In genomic region chrX:16167181-16167580, GRCh38 we compare ENCODE assay signal across 19 cellular contexts. TPM values are rescaled to one million over a fixed set of nuclear protein-coding genes. Genes with fewer than 3 reads are reported as not detected.
DNase-seq lines count a peak whose midpoint lies in the region; ATAC-seq and TF ChIP-seq lines count a peak whose summit lies in the region.
"Had no signal": no experiment of that assay in that cellular context is flagged by ENCODE, and none has a peak within 500 bp of the region (broad histone marks: within the 10 kb centered on the region; RNA-seq: fewer than 3 reads in every experiment).

Gene MAGEB17, plus strand, starts transcription at chrX:16167481. Its CDS starts 2,902 bp downstream, at chrX:16170383.

- H3K9me3 ChIP-seq in endodermal cell (ENCODE audit: control insufficient read depth, low read length) (no peaks in the 10 kb centered on the region), neural progenitor cell (ENCODE audit: low read depth) (no peaks in the 10 kb centered on the region)
- H3K9me3 ChIP-seq: A549, Caco-2 had no signal

- H3K36me3 ChIP-seq in H7 (replicated peaks; ENCODE audit: control insufficient read depth, insufficient read depth, low read length) = peaks cover 11% of the 10 kb centered on the region
- peaks cover 48% of the 10 kb centered on the region for H3K36me3 ChIP-seq in endodermal cell (ENCODE audit: control insufficient read depth, insufficient read depth, low read length)
- no peaks in the 10 kb centered on the region for H3K36me3 ChIP-seq in neural progenitor cell
- H3K36me3 ChIP-seq: BLaER1 treated with 17β-estradiol and CSF1 and Interleukin-3, amounts not matched to agents 10 nM and 100 nM had no signal

- no peak within 1 kb of the TSS for H2AFZ ChIP-seq in neural progenitor cell (replicated peaks)

- 90% methylated on average over 4 of the region's 5 CpGs; no CpG with 5 or more reads in 1 of the 2 experiments for WGBS in endodermal cell (ENCODE audit: insufficient coverage in 1 of 2, insufficient read length in 1 of 2), 2 experiments

- H3K9ac ChIP-seq in endodermal cell (ENCODE audit: extremely low read depth, low read length, poor library complexity, severe bottlenecking) = no peak within 1 kb of the TSS
- no peak within 1 kb of the TSS for H3K9ac ChIP-seq in neural progenitor cell
- H3K9ac ChIP-seq: BLaER1 treated with 17β-estradiol and CSF1 and Interleukin-3, amounts not matched to agents 10 nM and 100 nM had no signal

- H3K27ac Mint-ChIP-seq in endodermal cell (peak within 1 kb of the TSS; percentile 70), neural progenitor cell (peak within 1 kb of the TSS; percentile 11)
- H3K27ac Mint-ChIP-seq: B cell; CD4-positive, alpha-beta T cell; CD8-positive, alpha-beta T cell had no signal

- H3K4me3 Mint-ChIP-seq in endodermal cell (peak within 1 kb of the TSS; percentile 18), neural progenitor cell (no peak within 1 kb of the TSS)
- H3K4me3 Mint-ChIP-seq: B cell; CD4-positive, alpha-beta T cell; CD8-positive, alpha-beta T cell had no signal

- no peak for ATAC-seq in HG03460 (IDR thresholded peaks at IDR 0.05; ENCODE audit: unreplicated experiment)
- ATAC-seq: A549; CD8-positive, alpha-beta T cell; GM12878 had no signal

- H3K27ac ChIP-seq in endodermal cell (ENCODE audit: low read depth, low read length) (no peak within 1 kb of the TSS), neural progenitor cell (no peak within 1 kb of the TSS)
- H3K27ac ChIP-seq: 22Rv1; A549; BLaER1 treated with 17β-estradiol and CSF1 and Interleukin-3, amounts not matched to agents 10 nM and 100 nM; C4-2B had no signal

- H3K9me3 Mint-ChIP-seq in endodermal cell = no peaks in the 10 kb centered on the region
- H3K9me3 Mint-ChIP-seq in neural progenitor cell = peaks cover 4% of the 10 kb centered on the region
- H3K9me3 Mint-ChIP-seq: CD4-positive, alpha-beta T cell; CD8-positive, alpha-beta T cell had no signal

- no peaks in the 10 kb centered on the region for H3K79me2 ChIP-seq in neural progenitor cell (ENCODE audit: low read depth)

- H3F3A ChIP-seq in neural progenitor cell (ENCODE audit: low read depth) = no peaks in the 10 kb centered on the region

- peaks cover 69% of the 10 kb centered on the region for H3K4me1 Mint-ChIP-seq in endodermal cell
- H3K4me1 Mint-ChIP-seq in neural progenitor cell = no peaks in the 10 kb centered on the region
- H3K4me1 Mint-ChIP-seq: B cell had no signal

- no peak within 1 kb of the TSS for H3K4me3 ChIP-seq in H7 (ENCODE audit: insufficient read depth, low read depth, low read length)
- H3K4me3 ChIP-seq in endodermal cell (ENCODE audit: low read length) = no peak within 1 kb of the TSS
- H3K4me3 ChIP-seq in neural progenitor cell = no peak within 1 kb of the TSS
- H3K4me3 ChIP-seq: A549; BLaER1 treated with 17β-estradiol and CSF1 and Interleukin-3, amounts not matched to agents 10 nM and 100 nM; GM12878 had no signal

- H3K36me3 Mint-ChIP-seq in endodermal cell (ENCODE audit: low read depth) (peaks cover 96% of the 10 kb centered on the region), neural progenitor cell (peaks cover under 1% of the 10 kb centered on the region)
- H3K36me3 Mint-ChIP-seq: CD8-positive, alpha-beta T cell had no signal

- no peaks in the 10 kb centered on the region for H3K4me1 ChIP-seq in endodermal cell (ENCODE audit: control insufficient read depth, insufficient read depth, low read length)
- no peaks in the 10 kb centered on the region for H3K4me1 ChIP-seq in neural progenitor cell
- H3K4me1 ChIP-seq: A549; BLaER1 treated with 17β-estradiol and CSF1 and Interleukin-3, amounts not matched to agents 10 nM and 100 nM; Caco-2 had no signal

- no peak within 1 kb of the TSS for H3K4me2 ChIP-seq in neural progenitor cell
- H3K4me2 ChIP-seq: A549; BLaER1 treated with 17β-estradiol and CSF1 and Interleukin-3, amounts not matched to agents 10 nM and 100 nM had no signal

- peak; percentile 8 for DNase-seq in H7
- peak; percentile 46 for DNase-seq in endodermal cell
- DNase-seq in neural progenitor cell (ENCODE audit: low spot score) = no peak
- no peak for DNase-seq in GM10266 (ENCODE audit: extremely low spot score)
- DNase-seq: AML-193; Caco-2; Calu3; CD4-positive, alpha-beta T cell; CD8-positive, alpha-beta T cell; DMS79 treated with DMSO at 0.1 percent for 48 hours; GF-D8 had no signal

- no peak for TF ChIP-seq CTCF in endodermal cell (conservative IDR thresholded peaks at IDR 0.05)
- no peak for TF ChIP-seq CTCF in neural progenitor cell (IDR thresholded peaks at IDR 0.05)
- no peak for TF ChIP-seq CTCF in GM10266 (IDR thresholded peaks at IDR 0.05; ENCODE audit: control insufficient read depth, insufficient read depth, low read depth, missing control alignments)

- H3K27me3 Mint-ChIP-seq in endodermal cell (ENCODE audit: insufficient read depth) (no peaks in the 10 kb centered on the region), neural progenitor cell (ENCODE audit: insufficient read depth, low read depth) (peaks cover 13% of the 10 kb centered on the region)

- no peaks in the 10 kb centered on the region for H4K20me1 ChIP-seq in neural progenitor cell (ENCODE audit: low read depth)
- H4K20me1 ChIP-seq: BLaER1 treated with 17β-estradiol and CSF1 and Interleukin-3, amounts not matched to agents 10 nM and 100 nM had no signal

- H3K27me3 ChIP-seq in H7 (ENCODE audit: control insufficient read depth, insufficient read depth, low read length) = no peaks in the 10 kb centered on the region
- no peaks in the 10 kb centered on the region for H3K27me3 ChIP-seq in endodermal cell (ENCODE audit: control insufficient read depth, insufficient read depth, low read length, poor library complexity, severe bottlenecking)
- H3K27me3 ChIP-seq in neural progenitor cell = no peaks in the 10 kb centered on the region

RNA-seq across cellular contexts. Expression of gene MAGEB17, which starts in this region (rescaled TPM):
- 0.21 and 0.33 TPM in 2 replicates for total RNA-seq in H7 (2014; rRNA removed; shearing (Covaris generic))
- total RNA-seq in endodermal cell (under 1 TPM; 0.33 to 0.44 TPM), neural progenitor cell (ENCODE audit: low replicate concordance) (0.09 TPM in 1 of 2 replicates, not detected in the other)
- polyA plus RNA-seq in endodermal cell (2013, experiment 1 of 2) = not detected
- polyA plus RNA-seq in endodermal cell (2013, experiment 2 of 2) = not detected
- total RNA-seq: B cell; Caco-2; Calu3; CD4-positive, alpha-beta T cell; CD8-positive, alpha-beta T cell had no signal
- polyA plus RNA-seq: A549, BJ had no signal

Comparison
In these comparisons a context has a peak if more than half of its experiments do, and no peak if none do; other contexts are left out.
1. Peak in DNase-seq in H7; RNA of the gene not detected or under 1 TPM.
2. Peak in DNase-seq in endodermal cell; RNA of the gene not detected or under 1 TPM.